ENCODE assay signal across 22 cellular contexts in genomic region chr6:148491638-148492210, GRCh38.
A peak's percentile ranks its signal among the peaks of the same experiment; 100 is the strongest.
DNase-seq lines count a peak whose midpoint lies in the region; ATAC-seq and TF ChIP-seq lines count a peak whose summit lies in the region.
"Had no signal": no experiment of that assay in that cellular context is flagged by ENCODE, and none has a peak within 500 bp of the region (broad histone marks: within the 10 kb centered on the region; RNA-seq: fewer than 3 reads in every experiment).

No MANE protein-coding gene starts in this region.

- no peaks in the 10 kb centered on the region for H3K27me3 ChIP-seq in left ventricle myocardium inferior (ENCODE audit: low read depth)
- H3K27me3 ChIP-seq in CD4-positive, alpha-beta memory T cell (ENCODE audit: insufficient read depth, low read length) = no peaks in the 10 kb centered on the region
- H3K27me3 ChIP-seq: body of pancreas, testis had no signal

- peak overlapping the region; percentile 78 for H3K27ac ChIP-seq in left ventricle myocardium inferior (replicated peaks)
- no peak overlapping the region for H3K27ac ChIP-seq in CD4-positive, alpha-beta memory T cell (ENCODE audit: low read depth, low read length)
- H3K27ac ChIP-seq: body of pancreas, RWPE1, testis had no signal

- POLR2A ChIA-PET in CD4-positive, alpha-beta memory T cell (lab: Charles Lee; ENCODE audit: partially characterized antibody) = no interaction called here

- CTCF ChIA-PET in CD4-positive, alpha-beta memory T cell (lab: Charles Lee; ENCODE audit: partially characterized antibody) = no interaction called here

- no peak for ATAC-seq in Right ventricle myocardium inferior
- ATAC-seq: body of pancreas, left colon, mucosa of descending colon had no signal

- H3K27ac Mint-ChIP-seq in neural crest cell (ENCODE audit: unreplicated experiment) = peak overlapping the region; percentile 6
- H3K27ac Mint-ChIP-seq in CD4-positive, alpha-beta memory T cell = no peak overlapping the region
- H3K27ac Mint-ChIP-seq: CD14-positive monocyte had no signal

- DNase-seq in left ventricle myocardium inferior = no peak
- no peak for DNase-seq in Right ventricle myocardium inferior (ENCODE audit: missing footprints)
- peak; percentile 17 to 61 for DNase-seq in dermis microvascular lymphatic vessel endothelial cell (ENCODE audit: low read depth in 2 of 2)
- DNase-seq in neural crest cell (ENCODE audit: low read depth, low spot score) = no peak
- DNase-seq in NCI-H128 (lab: John Stamatoyannopoulos, UW; ENCODE audit: unreplicated experiment) = no peak
- no peak for DNase-seq in CD4-positive, alpha-beta memory T cell
- no peak for DNase-seq in stimulated activated CD4-positive, alpha-beta T cell treated with anti-CD3 and anti-CD28 coated beads, Interleukin-1b, Interleukin-23, amount 100 ng/mL, for 48 hours
- no peak for DNase-seq in DMS79 treated with DMSO at 0.1 percent for 48 hours (lab: John Stamatoyannopoulos, UW)
- DNase-seq: activated CD4-positive, alpha-beta T cell treated with anti-CD3 and anti-CD28 coated beads, Interleukin-2, amount 50 U/mL, for 1 hour; activated naive CD4-positive, alpha-beta T cell treated with Interleukin-2 at 50 U/mL for 16 hours; body of pancreas; DMS53; left colon; mucosa of descending colon; NCI-H146; nucleus accumbens; stimulated activated CD4-positive, alpha-beta T cell treated with anti-CD3 and anti-CD28 coated beads, Interleukin-4, amount 100 ng/mL, for 4 hours; stimulated activated CD8-positive, alpha-beta memory T cell treated with anti-CD3 and anti-CD28 coated beads, Interleukin-4, amount 100 ng/mL, for 48 hours; testis had no signal

- peaks cover 28% of the 10 kb centered on the region for H3K36me3 Mint-ChIP-seq in neural crest cell (ENCODE audit: low read depth)
- H3K36me3 Mint-ChIP-seq in CD4-positive, alpha-beta memory T cell = peaks cover 0 to 9% of the 10 kb centered on the region in 2 donors

- peaks cover 55% of the 10 kb centered on the region for H3K4me1 ChIP-seq in left ventricle myocardium inferior
- H3K4me1 ChIP-seq in CD4-positive, alpha-beta memory T cell (ENCODE audit: insufficient read depth, low read length) = no peaks in the 10 kb centered on the region
- H3K4me1 ChIP-seq: body of pancreas, HAP-1 had no signal

- intact Hi-C loops in left ventricle myocardium inferior (cut with micrococcal nuclease) (no loop called here), Right ventricle myocardium inferior (cut with DNase I) (no loop called here)
- intact Hi-C loops in CD4-positive, alpha-beta memory T cell (cut with micrococcal nuclease) = no loop called here

- H3K36me3 ChIP-seq in left ventricle myocardium inferior = peaks cover 17% of the 10 kb centered on the region
- no peaks in the 10 kb centered on the region for H3K36me3 ChIP-seq in CD4-positive, alpha-beta memory T cell (ENCODE audit: insufficient read depth, low read length)
- H3K36me3 ChIP-seq: HAP-1 had no signal

- peak overlapping the region; percentile 2 for H3K4me3 Mint-ChIP-seq in neural crest cell
- H3K4me3 Mint-ChIP-seq in CD4-positive, alpha-beta memory T cell = no peak overlapping the region
- H3K4me3 Mint-ChIP-seq: CD14-positive monocyte had no signal

- H3K27me3 Mint-ChIP-seq in neural crest cell (ENCODE audit: low read depth) = no peaks in the 10 kb centered on the region
- H3K27me3 Mint-ChIP-seq in CD4-positive, alpha-beta memory T cell = peaks cover 9 to 14% of the 10 kb centered on the region in 2 donors

- TF ChIP-seq CTCF in left ventricle myocardium inferior (IDR thresholded peaks at IDR 0.05; ENCODE audit: borderline replicate concordance) = no peak
- no peak for TF ChIP-seq CTCF in neural crest cell (conservative IDR thresholded peaks at IDR 0.05)

- H3K9me3 ChIP-seq in left ventricle myocardium inferior (replicated peaks) = no peaks in the 10 kb centered on the region
- H3K9me3 ChIP-seq in CD4-positive, alpha-beta memory T cell (ENCODE audit: control insufficient read depth in 1 of 2, low read length in 2 of 2) = no peaks in the 10 kb centered on the region
- H3K9me3 ChIP-seq: body of pancreas, HAP-1, mucosa of descending colon, testis had no signal

- no peak overlapping the region for H3K4me3 ChIP-seq in left ventricle myocardium inferior
- H3K4me3 ChIP-seq in CD4-positive, alpha-beta memory T cell (ENCODE audit: low read length in 2 of 2) = no peak overlapping the region
- H3K4me3 ChIP-seq: body of pancreas, HAP-1, mucosa of descending colon, testis had no signal

- peaks cover 45% of the 10 kb centered on the region for H3K4me1 Mint-ChIP-seq in neural crest cell
- peaks cover 0 to 4% (median 0%) of the 10 kb centered on the region in 4 donors for H3K4me1 Mint-ChIP-seq in CD4-positive, alpha-beta memory T cell
- H3K4me1 Mint-ChIP-seq: CD14-positive monocyte had no signal

- no peaks in the 10 kb centered on the region for H3K9me3 Mint-ChIP-seq in neural crest cell
- H3K9me3 Mint-ChIP-seq in CD4-positive, alpha-beta memory T cell = peaks cover 0 to 1% (median 0%) of the 10 kb centered on the region in 8 donors

Comparison
In these comparisons a context has a peak if more than half of its experiments do, and no peak if none do; other contexts are left out.
1. DNase-seq: peak in dermis microvascular lymphatic vessel endothelial cell (2 of 2); none in left ventricle myocardium inferior (single experiment), Right ventricle myocardium inferior (single experiment), neural crest cell (single experiment), NCI-H128 (single experiment), CD4-positive, alpha-beta memory T cell (0 of 5), stimulated activated CD4-positive, alpha-beta T cell treated with anti-CD3 and anti-CD28 coated beads, Interleukin-1b, Interleukin-23, amount 100 ng/mL, for 48 hours (single experiment) and DMS79 treated with DMSO at 0.1 percent for 48 hours (single experiment).